Comparison of ENCODE assay signal across 14 cellular contexts in the genomic region with DNA sequence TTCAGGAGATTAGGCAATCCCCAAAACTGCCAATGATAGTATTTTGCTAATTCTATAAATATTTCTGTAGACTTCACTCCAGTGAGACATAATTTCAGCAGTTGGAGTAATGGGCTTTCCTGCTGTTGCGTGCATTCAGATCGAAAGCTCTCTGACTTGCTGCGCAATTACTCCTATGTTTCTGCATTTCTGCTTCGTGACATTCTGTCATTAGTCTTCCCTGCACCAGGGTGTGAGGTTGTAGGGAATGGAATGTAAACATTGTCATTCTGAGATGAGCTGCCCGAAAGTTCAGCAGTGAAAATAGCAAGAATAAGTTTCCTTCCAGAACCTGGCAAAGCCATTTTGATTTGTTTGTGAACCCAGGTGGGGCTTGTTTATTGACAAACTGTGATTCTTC. TPM values are rescaled to one million over a fixed set of nuclear protein-coding genes. Genes with fewer than 3 reads are reported as not detected.
DNase-seq lines count a peak whose midpoint lies in the region; ATAC-seq and TF ChIP-seq lines count a peak whose summit lies in the region.
"Had no signal": no experiment of that assay in that cellular context is flagged by ENCODE, and none has a peak within 500 bp of the region (broad histone marks: within the 10 kb centered on the region; RNA-seq: fewer than 3 reads in every experiment).

No MANE protein-coding gene starts in this region.

- DNase-seq in right atrium auricular region (ENCODE audit: low spot score) (no peak), cardiac septum (ENCODE audit: low spot score) (no peak), SK-N-MC (ENCODE audit: low read depth, low spot score) (no peak), kidney glomerular epithelial cell (lab: John Stamatoyannopoulos, UW) (peak; percentile 22), SW480 (ENCODE audit: low spot score) (no peak), coronary artery (ENCODE audit: low spot score) (no peak)
- DNase-seq: activated T-cell treated with anti-CD3 and anti-CD28 coated beads for 4 hours; naive thymus-derived CD8-positive, alpha-beta T cell; Right ventricle myocardium superior; small intestine had no signal

- H3K9ac ChIP-seq in SK-N-MC (ENCODE audit: insufficient read length), result no peak overlapping the region

- H3K9me3 ChIP-seq in right atrium auricular region (no peaks in the 10 kb centered on the region), SK-N-MC (ENCODE audit: low read depth, low read length) (no peaks in the 10 kb centered on the region)
- H3K9me3 ChIP-seq: tibial nerve had no signal

- H3K36me3 ChIP-seq in right atrium auricular region, result peaks cover 4% of the 10 kb centered on the region
- H3K36me3 ChIP-seq in SK-N-MC (ENCODE audit: insufficient read depth, low read length), result no peaks in the 10 kb centered on the region
- H3K36me3 ChIP-seq: tibial nerve had no signal

- intact Hi-C loops in cardiac septum (cut with DNase I), result no loop called here

- TF ChIP-seq CTCF in right atrium auricular region (IDR thresholded peaks at IDR 0.05) (no peak), coronary artery (IDR thresholded peaks at IDR 0.05) (no peak)

- peak overlapping the region; percentile 25 to 77 for H3K27ac ChIP-seq in right atrium auricular region
- H3K27ac ChIP-seq in SK-N-MC, result no peak overlapping the region
- H3K27ac ChIP-seq in coronary artery, result peak overlapping the region in 1 of 2 donors; percentile 5
- H3K27ac ChIP-seq: epithelial cell of prostate, tibial nerve had no signal

- no peak overlapping the region for H3K4me3 ChIP-seq in right atrium auricular region
- peak overlapping the region; percentile 7 for H3K4me3 ChIP-seq in SK-N-MC
- H3K4me3 ChIP-seq in coronary artery, result no peak overlapping the region
- H3K4me3 ChIP-seq: tibial nerve had no signal

- peaks cover 0 to 69% of the 10 kb centered on the region in 2 donors for H3K4me1 ChIP-seq in right atrium auricular region

- no peaks in the 10 kb centered on the region for H3K27me3 ChIP-seq in right atrium auricular region
- H3K27me3 ChIP-seq: tibial nerve had no signal

- no peak for ATAC-seq in HG02852 (IDR thresholded peaks at IDR 0.05; ENCODE audit: unreplicated experiment)
- no peak for ATAC-seq in HG03108 (IDR thresholded peaks at IDR 0.05; ENCODE audit: unreplicated experiment)
- ATAC-seq: naive thymus-derived CD8-positive, alpha-beta T cell had no signal

RNA-seq across cellular contexts. Expression of gene SAMD4A, which starts 58.2 kb away (rescaled TPM):
- 100 to 1,000 TPM in 1 of 2 donors, 10 to 100 TPM in 1; 74.5 to 102 TPM for total RNA-seq in right atrium auricular region
- total RNA-seq in cardiac septum, result 252 TPM
